ENCODE assay signal across 26 cellular contexts in genomic region chr2:104825124-104825865, GRCh38. TPM values are rescaled to one million over a fixed set of nuclear protein-coding genes. Genes with fewer than 3 reads are reported as not detected.
"Had no signal": no experiment of that assay in that cellular context is flagged by ENCODE, and none has a peak within 500 bp of the region (broad histone marks: within the 10 kb centered on the region; RNA-seq: fewer than 3 reads in every experiment).

No MANE protein-coding gene starts in this region.

- H3K4me3 Mint-ChIP-seq: activated B cell treated with CpG ODN at 0.5 μM for 24 hours; activated CD4-positive, alpha-beta T cell treated with anti-CD3 and anti-CD28 coated beads for 36 hours; activated T-cell treated with anti-CD3 and anti-CD28 coated beads, Interleukin-2, amount 50 U/mL, for 24 hours; activated T-helper 17 cell treated with anti-CD3 and anti-CD28 coated beads, Interleukin-2, amount 50 U/mL, for 72 hours; dendritic cell treated with granulocyte-macrophage colony-stimulating factor and Interleukin-4, amounts not matched to agents 40 ng/mL and 50 ng/mL, for 4 days; natural killer cell treated with Interleukin-12 subunit alpha and Interleukin-12 subunit beta and Interleukin-15 and Interleukin-18, amount 100 ng/mL, for 72 hours; stimulated activated naive B cell treated with anti-CD40 and anti-IgM and Interleukin-4, amounts not matched to agents 10 μg/mL and 1 μg/mL and 100 μg/mL, for 72 hours had no signal

- H3K9me3 ChIP-seq: ascending aorta, left ventricle myocardium inferior, neutrophil, right lobe of liver, testis, vagina had no signal

- H3K27me3 ChIP-seq: ascending aorta, cardiac muscle cell, right lobe of liver, testis, vagina had no signal

- DNase-seq: activated B cell treated with CpG ODN at 0.5 μM for 24 hours; activated CD4-positive, alpha-beta T cell treated with anti-CD3 and anti-CD28 coated beads for 36 hours; activated CD4-positive, alpha-beta T cell treated with anti-CD3 and anti-CD28 coated beads, Interleukin-2, amount 50 U/mL, for 4 hours; activated CD8-positive, alpha-beta memory T cell treated with anti-CD3 and anti-CD28 coated beads for 24 hours; activated CD8-positive, alpha-beta memory T cell treated with anti-CD3 and anti-CD28 coated beads, Interleukin-2, amount 50 U/mL, for 4 hours; activated T-cell treated with anti-CD3 and anti-CD28 coated beads, Interleukin-2, amount 50 U/mL, for 24 hours; effector CD4-positive, alpha-beta T cell; foreskin melanocyte; kidney glomerular epithelial cell; left ventricle myocardium inferior; midbrain; right lobe of liver; small intestine; stimulated activated naive B cell treated with anti-CD40 and anti-IgM and Interleukin-4, amounts not matched to agents 10 μg/mL and 1 μg/mL and 100 μg/mL, for 72 hours; T-helper 1 cell; testis; trophoblast cell had no signal

- H3K27ac ChIP-seq: ascending aorta, cardiac muscle cell, left ventricle myocardium inferior, neutrophil, right lobe of liver, testis, vagina had no signal

- ATAC-seq: activated CD4-positive, alpha-beta T cell treated with anti-CD3 and anti-CD28 coated beads for 36 hours; activated naive CD4-positive, alpha-beta T cell treated with anti-CD3 and anti-CD28 coated beads, Interleukin-2, amount 50 U/mL, for 72 hours; activated T-helper 17 cell treated with anti-CD3 and anti-CD28 coated beads, Interleukin-2, amount 50 U/mL, for 72 hours; natural killer cell treated with Interleukin-12 subunit alpha and Interleukin-12 subunit beta and Interleukin-15 and Interleukin-18, amount 100 ng/mL, for 72 hours; right lobe of liver; stimulated activated naive B cell treated with anti-CD40 and anti-IgM and Interleukin-4, amounts not matched to agents 10 μg/mL and 1 μg/mL and 100 μg/mL, for 72 hours had no signal

- H3K4me3 ChIP-seq: ascending aorta, cardiac muscle cell, left ventricle myocardium inferior, right lobe of liver, testis, vagina had no signal

- H3K36me3 Mint-ChIP-seq: stimulated activated naive B cell treated with anti-CD40 and anti-IgM and Interleukin-4, amounts not matched to agents 10 μg/mL and 1 μg/mL and 100 μg/mL, for 72 hours had no signal

- H3K27ac Mint-ChIP-seq: activated B cell treated with CpG ODN at 0.5 μM for 24 hours; activated CD4-positive, alpha-beta T cell treated with anti-CD3 and anti-CD28 coated beads for 36 hours; activated naive CD4-positive, alpha-beta T cell treated with anti-CD3 and anti-CD28 coated beads, Interleukin-2, amount 50 U/mL, for 72 hours; activated T-cell treated with anti-CD3 and anti-CD28 coated beads, Interleukin-2, amount 50 U/mL, for 24 hours; activated T-helper 17 cell treated with anti-CD3 and anti-CD28 coated beads, Interleukin-2, amount 50 U/mL, for 72 hours; dendritic cell treated with granulocyte-macrophage colony-stimulating factor and Interleukin-4, amounts not matched to agents 40 ng/mL and 50 ng/mL, for 4 days; natural killer cell treated with Interleukin-12 subunit alpha and Interleukin-12 subunit beta and Interleukin-15 and Interleukin-18, amount 100 ng/mL, for 72 hours; stimulated activated naive B cell treated with anti-CD40 and anti-IgM and Interleukin-4, amounts not matched to agents 10 μg/mL and 1 μg/mL and 100 μg/mL, for 72 hours had no signal

- H3K36me3 ChIP-seq: ascending aorta, cardiac muscle cell, left ventricle myocardium inferior, neutrophil, right lobe of liver, vagina had no signal

- H3K4me1 Mint-ChIP-seq: activated B cell treated with CpG ODN at 0.5 μM for 24 hours; activated CD4-positive, alpha-beta T cell treated with anti-CD3 and anti-CD28 coated beads for 36 hours; activated T-helper 17 cell treated with anti-CD3 and anti-CD28 coated beads, Interleukin-2, amount 50 U/mL, for 72 hours; stimulated activated naive B cell treated with anti-CD40 and anti-IgM and Interleukin-4, amounts not matched to agents 10 μg/mL and 1 μg/mL and 100 μg/mL, for 72 hours had no signal

- H3K4me1 ChIP-seq: ascending aorta, left ventricle myocardium inferior, right lobe of liver, testis, vagina had no signal

- H3K9me3 Mint-ChIP-seq: activated B cell treated with CpG ODN at 0.5 μM for 24 hours; activated T-cell treated with anti-CD3 and anti-CD28 coated beads, Interleukin-2, amount 50 U/mL, for 24 hours; activated T-helper 17 cell treated with anti-CD3 and anti-CD28 coated beads, Interleukin-2, amount 50 U/mL, for 72 hours had no signal

RNA-seq across cellular contexts. Expression of gene POU3F3, which starts 28.6 kb away (rescaled TPM):
- total RNA-seq: activated B cell treated with CpG ODN at 0.5 μM for 24 hours; activated CD4-positive, alpha-beta T cell treated with anti-CD3 and anti-CD28 coated beads for 36 hours; activated naive CD4-positive, alpha-beta T cell treated with anti-CD3 and anti-CD28 coated beads, Interleukin-2, amount 50 U/mL, for 72 hours; activated T-helper 17 cell treated with anti-CD3 and anti-CD28 coated beads, Interleukin-2, amount 50 U/mL, for 72 hours; cardiac muscle cell; lung microvascular endothelial cell; natural killer cell treated with Interleukin-12 subunit alpha and Interleukin-12 subunit beta and Interleukin-15 and Interleukin-18, amount 100 ng/mL, for 72 hours; right lobe of liver; vagina had no signal
